20 cellular contexts compared by ENCODE assay signal in the genomic region with DNA sequence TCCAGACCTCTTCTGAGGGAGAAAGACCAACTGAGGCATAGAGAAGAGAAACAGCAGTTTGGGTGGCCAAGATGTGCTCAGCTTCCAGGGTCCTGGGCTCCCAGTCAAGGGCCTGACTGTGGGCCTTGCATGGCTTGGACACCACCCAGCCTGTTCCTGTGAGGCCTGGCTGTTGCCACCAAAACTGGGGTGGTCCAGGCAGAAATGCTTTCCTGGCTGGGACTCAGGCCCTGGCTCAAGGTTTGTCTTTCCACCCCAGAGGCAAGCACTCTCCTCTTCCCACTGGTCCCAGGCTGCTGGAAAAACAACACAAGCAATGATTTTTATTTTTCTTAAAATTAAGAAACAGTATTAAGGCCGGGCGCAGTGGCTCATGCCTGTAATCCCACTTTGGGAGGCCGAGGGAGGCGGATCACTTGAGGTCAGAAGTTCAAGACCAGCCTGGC. TPM values are rescaled to one million over a fixed set of nuclear protein-coding genes. Genes with fewer than 3 reads are reported as not detected.
DNase-seq lines count a peak whose midpoint lies in the region; ATAC-seq and TF ChIP-seq lines count a peak whose summit lies in the region.
"Had no signal": no experiment of that assay in that cellular context is flagged by ENCODE, and none has a peak within 500 bp of the region (broad histone marks: within the 10 kb centered on the region; RNA-seq: fewer than 3 reads in every experiment).

No MANE protein-coding gene starts in this region.

- H3K4me3 Mint-ChIP-seq in Caco-2 (ENCODE audit: unreplicated experiment): no peak overlapping the region
- H3K4me3 Mint-ChIP-seq: activated CD4-positive, alpha-beta T cell treated with anti-CD3 and anti-CD28 coated beads for 36 hours; CD8-positive, alpha-beta T cell; T-helper 1 cell treated with Interleukin-12 subunit alpha and Interleukin-12 subunit beta and Interleukin-4 antibody, amounts not matched to agents 30 μg/mL and 1 μg/mL, for 36 hours had no signal

- intact Hi-C loops in heart right ventricle (cut with DNase I) (loop anchor here in 1 of 10 donors (1.0 kb wide), 1 partner anchor 26 kb away; no protein-coding TSS in a partner anchor), ovary (cut with DNase I) (no loop called here), vagina (cut with DNase I) (no loop called here), Caco-2 (cut with micrococcal nuclease; ENCODE audit: unreplicated experiment) (no loop called here)

- H3K27me3 Mint-ChIP-seq in Caco-2 (ENCODE audit: insufficient read depth, unreplicated experiment): no peaks in the 10 kb centered on the region

- no peak for TF ChIP-seq POLR2A in ovary (IDR thresholded peaks at IDR 0.05)
- no peak for TF ChIP-seq POLR2A in vagina (IDR thresholded peaks at IDR 0.05)

- H3K9me3 Mint-ChIP-seq in Caco-2 (ENCODE audit: unreplicated experiment): no peaks in the 10 kb centered on the region
- H3K9me3 Mint-ChIP-seq: CD8-positive, alpha-beta T cell; T-helper 1 cell treated with Interleukin-12 subunit alpha and Interleukin-12 subunit beta and Interleukin-4 antibody, amounts not matched to agents 30 μg/mL and 1 μg/mL, for 36 hours had no signal

- H3K27ac Mint-ChIP-seq in Caco-2 (ENCODE audit: unreplicated experiment): no peak overlapping the region
- H3K27ac Mint-ChIP-seq: activated CD4-positive, alpha-beta T cell treated with anti-CD3 and anti-CD28 coated beads for 36 hours; CD8-positive, alpha-beta T cell; T-helper 1 cell treated with Interleukin-12 subunit alpha and Interleukin-12 subunit beta and Interleukin-4 antibody, amounts not matched to agents 30 μg/mL and 1 μg/mL, for 36 hours had no signal

- H3K9me2 ChIP-seq in SK-N-SH: no peaks in the 10 kb centered on the region

- no peaks in the 10 kb centered on the region for H3K4me1 Mint-ChIP-seq in Caco-2 (ENCODE audit: low read depth, unreplicated experiment)
- H3K4me1 Mint-ChIP-seq: activated CD4-positive, alpha-beta T cell treated with anti-CD3 and anti-CD28 coated beads for 36 hours had no signal

- H3K4me2 ChIP-seq in SK-N-SH: peak overlapping the region; percentile 55

- POLR2A ChIA-PET in SK-N-SH (lab: Yijun Ruan, JAX): no interaction called here
- POLR2A ChIA-PET in Caco-2 (lab: Charles Lee): no interaction called here

- no peaks in the 10 kb centered on the region for H3K79me2 ChIP-seq in SK-N-SH (ENCODE audit: insufficient read depth)
- H3K79me2 ChIP-seq: parathyroid adenoma had no signal

- BruUV-seq in Caco-2 (replicated peaks; lab: Mats Ljungman, UMichigan): no TSS peak

- H3K36me3 Mint-ChIP-seq in Caco-2 (ENCODE audit: insufficient read depth, unreplicated experiment): no peaks in the 10 kb centered on the region
- H3K36me3 Mint-ChIP-seq: CD8-positive, alpha-beta T cell had no signal

- no peak for TF ChIP-seq RAD21 in SK-N-SH (IDR thresholded peaks at IDR 0.05; ENCODE audit: low read length)

- peak overlapping the region; percentile 29; the same call in 1 of the 2 replicates for H3K9ac ChIP-seq in SK-N-SH
- H3K9ac ChIP-seq: parathyroid adenoma had no signal

- TF ChIP-seq EP300 in SK-N-SH (IDR thresholded peaks at IDR 0.05; ENCODE audit: borderline replicate concordance in 1 of 2, low read depth in 1 of 2, low read length in 1 of 2): no peak
- TF ChIP-seq EP300 in ovary (IDR thresholded peaks at IDR 0.05): no peak

- no peaks in the 10 kb centered on the region for H3K9me3 ChIP-seq in SK-N-SH
- H3K9me3 ChIP-seq in heart right ventricle: no peaks in the 10 kb centered on the region
- no peaks in the 10 kb centered on the region for H3K9me3 ChIP-seq in ovary
- H3K9me3 ChIP-seq in vagina: no peaks in the 10 kb centered on the region
- H3K9me3 ChIP-seq in Caco-2: no peaks in the 10 kb centered on the region

- no peaks in the 10 kb centered on the region for H3K36me3 ChIP-seq in SK-N-SH (replicated peaks in 1 of 2; ENCODE audit: control insufficient read depth in 1 of 2, insufficient read depth in 2 of 2, low read length in 1 of 2)
- H3K36me3 ChIP-seq in heart right ventricle: peaks cover 0 to 23% (median 0%) of the 10 kb centered on the region in 9 donors
- H3K36me3 ChIP-seq in ovary: no peaks in the 10 kb centered on the region
- no peaks in the 10 kb centered on the region for H3K36me3 ChIP-seq in vagina
- no peaks in the 10 kb centered on the region for H3K36me3 ChIP-seq in Caco-2 (ENCODE audit: control insufficient read depth, insufficient read depth, low read length)

- H2AFZ ChIP-seq in SK-N-SH (ENCODE audit: low read depth): peak overlapping the region; percentile 87; the same call in 1 of the 2 replicates
- H2AFZ ChIP-seq: parathyroid adenoma had no signal

- H3F3A ChIP-seq in SK-N-SH (replicated peaks; ENCODE audit: insufficient read depth): peaks cover 16% of the 10 kb centered on the region

- TF ChIP-seq CTCF in SK-N-SH (IDR thresholded peaks at IDR 0.05) (no peak; the same call in 1 of the 2 replicates), heart right ventricle (IDR thresholded peaks at IDR 0.05) (peak in 1 of 9 donors; percentile 3), ovary (IDR thresholded peaks at IDR 0.05) (no peak), vagina (IDR thresholded peaks at IDR 0.05) (no peak), Caco-2 (IDR thresholded peaks at IDR 0.05; ENCODE audit: insufficient read depth in 1 of 2, low read depth in 1 of 2, low read length in 1 of 2, severe bottlenecking in 1 of 2, unreplicated experiment in 1 of 2) (no peak)

- H3K4me1 ChIP-seq in SK-N-SH (ENCODE audit: control insufficient read depth in 1 of 2, insufficient read depth in 2 of 2, low read depth in 1 of 2, low read length in 1 of 2): peaks cover 13 to 23% of the 10 kb centered on the region in 2 experiments; a peak in 2 of 4 replicates
- H3K4me1 ChIP-seq in heart right ventricle: peaks cover 13 to 49% (median 41%) of the 10 kb centered on the region in 9 donors
- peaks cover 12% of the 10 kb centered on the region for H3K4me1 ChIP-seq in ovary (ENCODE audit: insufficient read depth)
- H3K4me1 ChIP-seq in vagina: peaks cover 32% of the 10 kb centered on the region
- H3K4me1 ChIP-seq in Caco-2: no peaks in the 10 kb centered on the region
- H3K4me1 ChIP-seq: parathyroid adenoma had no signal

- CTCF ChIA-PET in SK-N-SH (lab: Yijun Ruan, JAX): interaction anchor here (1.9 to 4.3 kb wide), 2 partner anchors 26 to 114 kb away, joined by 8 to 32 read pairs; partner anchors contain the start of gene RBM22
- CTCF ChIA-PET in Caco-2 (lab: Charles Lee): no interaction called here

- WGBS in SK-N-SH (ENCODE audit: low lambda C conversion rate): 95% methylated on average over 4 of the region's 4 CpGs
- WGBS in heart right ventricle, 2 donors: 73 to 80% methylated on average over 4 of the region's 4 CpGs
- WGBS in ovary, 3 donors: 18 to 36% (median 18%) methylated on average over 4 of the region's 4 CpGs

- no peaks in the 10 kb centered on the region for H4K20me1 ChIP-seq in SK-N-SH (ENCODE audit: insufficient read depth)

- ATAC-seq in SK-N-SH treated with all-trans-retinoic acid at 6 μM for 48 hours: no peak
- ATAC-seq in heart right ventricle: peak; percentile 11 to 56 (median 32)
- ATAC-seq in HG02852 (IDR thresholded peaks at IDR 0.05; ENCODE audit: unreplicated experiment): no peak
- ATAC-seq: activated CD4-positive, alpha-beta T cell treated with anti-CD3 and anti-CD28 coated beads for 36 hours; CD8-positive, alpha-beta T cell had no signal

- H3K27ac ChIP-seq in SK-N-SH (ENCODE audit: low read depth in 2 of 2, low read length in 1 of 2): peak overlapping the region; percentile 8 to 80; a peak in 3 of 4 replicates
- peak overlapping the region; percentile 15 to 90 (median 78) for H3K27ac ChIP-seq in heart right ventricle
- peak overlapping the region; percentile 20 to 35 for H3K27ac ChIP-seq in ovary
- peak overlapping the region; percentile 42 for H3K27ac ChIP-seq in vagina
- H3K27ac ChIP-seq: 22Rv1, parathyroid adenoma had no signal

- no peaks in the 10 kb centered on the region for H3K27me3 ChIP-seq in SK-N-SH (ENCODE audit: insufficient read depth)
- peaks cover 0 to 21% (median 0%) of the 10 kb centered on the region in 7 donors for H3K27me3 ChIP-seq in heart right ventricle
- no peaks in the 10 kb centered on the region for H3K27me3 ChIP-seq in ovary
- no peaks in the 10 kb centered on the region for H3K27me3 ChIP-seq in vagina
- no peaks in the 10 kb centered on the region for H3K27me3 ChIP-seq in Caco-2 (replicated peaks; ENCODE audit: control insufficient read depth, insufficient read depth, low read length)

- H3K4me3 ChIP-seq in SK-N-SH (ENCODE audit: low read depth in 2 of 2, low read length in 1 of 2) (no peak overlapping the region), heart right ventricle (no peak overlapping the region), ovary (no peak overlapping the region), vagina (no peak overlapping the region), Caco-2 (ENCODE audit: low read depth, low read length) (no peak overlapping the region)

- DNase-seq in SK-N-SH: no peak
- DNase-seq in heart right ventricle: peak in 1 of 2 donors; percentile 61
- peak in 2 of 5 donors; percentile 47 to 58 for DNase-seq in ovary
- peak in 1 of 2 donors; percentile 89 for DNase-seq in vagina (ENCODE audit: extremely low spot score in 2 of 2)
- no peak for DNase-seq in SW480 (ENCODE audit: low spot score)
- DNase-seq in Caco-2: no peak
- DNase-seq: activated CD4-positive, alpha-beta T cell treated with anti-CD3 and anti-CD28 coated beads for 36 hours; activated T-cell treated with anti-CD3 and anti-CD28 coated beads, Interleukin-2, amount 50 U/mL, for 48 hours; KG1; NCI-H146; stimulated activated CD4-positive, alpha-beta T cell treated with anti-CD3 and anti-CD28 coated beads, Interleukin-1b, Interleukin-23, amount 100 ng/mL, for 48 hours; stimulated activated CD8-positive, alpha-beta memory T cell treated with anti-CD3 and anti-CD28 coated beads, Interleukin-4, amount 100 ng/mL, for 48 hours had no signal

RNA-seq across cellular contexts. Expression of gene MYOZ3, which starts 13.3 kb away (rescaled TPM):
- polyA plus RNA-seq in SK-N-SH (2012; rRNA removed) (0.26 and 0.41 TPM in 2 replicates), heart right ventricle (1 to 10 TPM in 1 of 2 donors, under 1 TPM in 1; 0.91 to 4.1 TPM), ovary (1 to 10 TPM; 1.6 to 2.7 TPM)
- polyA plus RNA-seq in SK-N-SH (2012; cell fraction: cytosol; rRNA removed): 0.31 and 0.35 TPM in 2 replicates
- 0.48 and 0.67 TPM in 2 replicates for polyA plus RNA-seq in SK-N-SH (2012; cell fraction: nucleus; rRNA removed)
- total RNA-seq in heart right ventricle (10 to 100 TPM in 2 of 10 donors, 1 to 10 TPM in 8; 4.5 to 12.2 (median 6.0) TPM), ovary (1 to 10 TPM in 4 of 7 donors, under 1 TPM in 3; 0.36 to 2.6 (median 1.2) TPM), vagina (not detected), Caco-2 (2022) (not detected in 2 replicates)
- total RNA-seq: CD8-positive, alpha-beta T cell; NCI-H460; PC-3 had no signal

RNA-seq across cellular contexts. Expression of gene RBM22, which starts 26.5 kb away (rescaled TPM):
- polyA plus RNA-seq in SK-N-SH (2012; rRNA removed): 30.7 and 41.0 TPM in 2 replicates
- polyA plus RNA-seq in SK-N-SH (2012; cell fraction: cytosol; rRNA removed): 27.2 and 30.1 TPM in 2 replicates
- 39.9 and 65.8 TPM in 2 replicates for polyA plus RNA-seq in SK-N-SH (2012; cell fraction: nucleus; rRNA removed)
- 10 to 100 TPM; 23.4 to 41.0 (median 29.3) TPM for total RNA-seq in heart right ventricle
- polyA plus RNA-seq in heart right ventricle: 10 to 100 TPM; 18.6 to 28.8 TPM
- total RNA-seq in ovary: 10 to 100 TPM; 35.5 to 59.0 (median 48.6) TPM
- polyA plus RNA-seq in ovary: 10 to 100 TPM; 33.4 to 77.6 TPM
- 30.2 TPM for total RNA-seq in vagina
- total RNA-seq in Caco-2 (2022): 55.3 TPM in 2 replicates

RNA-seq across cellular contexts. Expression of gene SYNPO, which starts 33.9 kb away (rescaled TPM):
- polyA plus RNA-seq in SK-N-SH (2012; rRNA removed): 3.0 and 5.1 TPM in 2 replicates
- 3.3 and 4.5 TPM in 2 replicates for polyA plus RNA-seq in SK-N-SH (2012; cell fraction: cytosol; rRNA removed)
- 9.8 and 14.0 TPM in 2 replicates for polyA plus RNA-seq in SK-N-SH (2012; cell fraction: nucleus; rRNA removed)
- total RNA-seq in heart right ventricle: 100 to 1,000 TPM; 589 to 777 (median 703) TPM
- polyA plus RNA-seq in heart right ventricle: 100 to 1,000 TPM; 129 to 344 TPM
- total RNA-seq in ovary: 100 to 1,000 TPM in 3 of 7 donors, 10 to 100 TPM in 3, 1 to 10 TPM in 1; 8.3 to 174 (median 70.2) TPM
- 10 to 100 TPM; 31.0 to 86.9 TPM for polyA plus RNA-seq in ovary
- 16.7 TPM for total RNA-seq in vagina
- total RNA-seq in Caco-2 (2022): 22.4 and 25.1 TPM in 2 replicates

Comparison
In these comparisons a context has a peak if more than half of its experiments do, and no peak if none do; other contexts are left out.
1. H3K27ac ChIP-seq: peak in every context shown above with its lines; median percentile 78 in heart right ventricle; 44 in SK-N-SH; 42 in vagina; 28 in ovary.
2. ATAC-seq: peak in heart right ventricle (8 of 8); none in SK-N-SH treated with all-trans-retinoic acid at 6 μM for 48 hours (single experiment) and HG02852 (single experiment).